In the genomic region with DNA sequence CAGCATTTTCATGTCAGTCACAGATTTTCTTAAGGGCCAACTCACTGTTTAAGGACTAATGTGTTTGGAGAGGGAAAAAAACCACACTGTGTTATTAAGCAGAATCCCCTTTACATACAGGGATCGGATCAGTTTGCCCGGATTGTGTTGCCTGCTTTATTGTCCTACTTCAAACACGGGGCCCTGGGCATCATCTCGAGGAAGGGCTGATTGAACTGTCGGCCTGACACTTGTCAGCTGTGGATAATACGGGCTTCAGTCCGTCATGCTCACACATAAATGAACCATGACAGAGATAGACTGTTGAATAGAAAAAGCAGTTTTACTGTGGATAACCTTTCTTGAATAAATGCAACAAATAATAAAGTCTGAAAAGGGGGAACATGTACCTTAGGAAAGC, we compare ENCODE assay signal across 27 cellular contexts.
"Had no signal": no experiment of that assay in that cellular context is flagged by ENCODE, and none has a peak within 500 bp of the region (broad histone marks: within the 10 kb centered on the region; RNA-seq: fewer than 3 reads in every experiment).

No MANE protein-coding gene starts in this region.

- H3K27ac Mint-ChIP-seq: activated CD4-positive, alpha-beta T cell treated with anti-CD3 and anti-CD28 coated beads, Interleukin-2, amount 10 ng/mL, durations not matched to agents 24 days and 14 days; activated CD8-positive, alpha-beta T cell treated with anti-CD3 and anti-CD28 coated beads, Interleukin-2, amount 10 ng/mL, durations not matched to agents 7 days and 5 days; activated naive CD4-positive, alpha-beta T cell treated with anti-CD3 and anti-CD28 coated beads for 36 hours; activated naive CD4-positive, alpha-beta T cell treated with anti-CD3 and anti-CD28 coated beads, Interleukin-2, amount 50 U/mL, for 72 hours; activated T-cell treated with anti-CD3 and anti-CD28 coated beads, Interleukin-2, amount 50 U/mL, for 24 hours; T-helper 1 cell treated with Interleukin-12 subunit alpha and Interleukin-12 subunit beta and Interleukin-4 antibody, amounts not matched to agents 30 μg/mL and 1 μg/mL, for 36 hours; T-helper 2 cell treated with Interferon-gamma antibody and Interleukin-4, amounts not matched to agents 5 μg/mL and 100 μg/mL, for 36 hours had no signal

- DNase-seq: activated CD4-positive, alpha-beta T cell treated with anti-CD3 and anti-CD28 coated beads, Interleukin-2, amount 10 ng/mL, durations not matched to agents 24 days and 14 days; activated CD4-positive, alpha-beta T cell treated with anti-CD3 and anti-CD28 coated beads, Interleukin-2, amount 50 U/mL, for 48 hours; activated CD8-positive, alpha-beta T cell treated with anti-CD3 and anti-CD28 coated beads, Interleukin-2, amount 10 ng/mL, durations not matched to agents 7 days and 5 days; activated gamma-delta T cell treated with Interleukin-2 at 50 U/mL for 16 hours; activated naive CD4-positive, alpha-beta T cell treated with anti-CD3 and anti-CD28 coated beads for 36 hours; activated T-cell treated with anti-CD3 and anti-CD28 coated beads, Interleukin-2, amount 50 U/mL, for 24 hours; adrenal gland; anterior cingulate cortex; brain microvascular endothelial cell; Kasumi-1; KG1; MG63; NCI-H1048; NCI-H1105 treated with DMSO at 0.1 percent for 48 hours; NCI-H1436; NCI-H1694; NCI-H1930; NCI-H2081 treated with DMSO at 0.1 percent for 48 hours; NCI-H345; NCI-H524 treated with DMSO at 0.1 percent for 48 hours; SHP77; SK-N-SH had no signal

- H3K36me3 ChIP-seq: adrenal gland, brain microvascular endothelial cell, MG63, SJSA1 had no signal

- ATAC-seq: activated CD8-positive, alpha-beta T cell treated with anti-CD3 and anti-CD28 coated beads, Interleukin-2, amount 10 ng/mL, durations not matched to agents 7 days and 5 days; activated naive CD4-positive, alpha-beta T cell treated with anti-CD3 and anti-CD28 coated beads, Interleukin-2, amount 50 U/mL, for 72 hours; Panc1 had no signal

- H3K9ac ChIP-seq: SK-N-SH had no signal

- H3K4me3 Mint-ChIP-seq: activated CD4-positive, alpha-beta T cell treated with anti-CD3 and anti-CD28 coated beads, Interleukin-2, amount 10 ng/mL, durations not matched to agents 24 days and 14 days; activated CD8-positive, alpha-beta T cell treated with anti-CD3 and anti-CD28 coated beads, Interleukin-2, amount 10 ng/mL, durations not matched to agents 7 days and 5 days; activated naive CD4-positive, alpha-beta T cell treated with anti-CD3 and anti-CD28 coated beads for 36 hours; activated T-cell treated with anti-CD3 and anti-CD28 coated beads, Interleukin-2, amount 50 U/mL, for 24 hours; T-helper 1 cell treated with Interleukin-12 subunit alpha and Interleukin-12 subunit beta and Interleukin-4 antibody, amounts not matched to agents 30 μg/mL and 1 μg/mL, for 36 hours; T-helper 2 cell treated with Interferon-gamma antibody and Interleukin-4, amounts not matched to agents 5 μg/mL and 100 μg/mL, for 36 hours had no signal

- H3K4me1 Mint-ChIP-seq: activated CD4-positive, alpha-beta T cell treated with anti-CD3 and anti-CD28 coated beads, Interleukin-2, amount 10 ng/mL, durations not matched to agents 24 days and 14 days had no signal

- H3K36me3 Mint-ChIP-seq: activated naive CD4-positive, alpha-beta T cell treated with anti-CD3 and anti-CD28 coated beads, Interleukin-2, amount 50 U/mL, for 72 hours had no signal

- H3K9me3 Mint-ChIP-seq: activated CD4-positive, alpha-beta T cell treated with anti-CD3 and anti-CD28 coated beads, Interleukin-2, amount 10 ng/mL, durations not matched to agents 24 days and 14 days; activated naive CD4-positive, alpha-beta T cell treated with anti-CD3 and anti-CD28 coated beads for 36 hours; activated naive CD4-positive, alpha-beta T cell treated with anti-CD3 and anti-CD28 coated beads, Interleukin-2, amount 50 U/mL, for 72 hours; activated T-cell treated with anti-CD3 and anti-CD28 coated beads, Interleukin-2, amount 50 U/mL, for 24 hours; T-helper 1 cell treated with Interleukin-12 subunit alpha and Interleukin-12 subunit beta and Interleukin-4 antibody, amounts not matched to agents 30 μg/mL and 1 μg/mL, for 36 hours; T-helper 2 cell treated with Interferon-gamma antibody and Interleukin-4, amounts not matched to agents 5 μg/mL and 100 μg/mL, for 36 hours had no signal

- H3K4me2 ChIP-seq: SK-N-SH had no signal

- H3K27ac ChIP-seq: adrenal gland, brain microvascular endothelial cell, SJSA1 had no signal

- H3K27me3 ChIP-seq: adrenal gland, brain microvascular endothelial cell, MG63, SJSA1 had no signal

- H3K4me3 ChIP-seq: adrenal gland, MG63, SJSA1 had no signal

- H3K9me3 ChIP-seq: adrenal gland, MG63, SJSA1, SK-N-SH had no signal
